Comparison of ENCODE assay signal across 15 cellular contexts in the genomic region with DNA sequence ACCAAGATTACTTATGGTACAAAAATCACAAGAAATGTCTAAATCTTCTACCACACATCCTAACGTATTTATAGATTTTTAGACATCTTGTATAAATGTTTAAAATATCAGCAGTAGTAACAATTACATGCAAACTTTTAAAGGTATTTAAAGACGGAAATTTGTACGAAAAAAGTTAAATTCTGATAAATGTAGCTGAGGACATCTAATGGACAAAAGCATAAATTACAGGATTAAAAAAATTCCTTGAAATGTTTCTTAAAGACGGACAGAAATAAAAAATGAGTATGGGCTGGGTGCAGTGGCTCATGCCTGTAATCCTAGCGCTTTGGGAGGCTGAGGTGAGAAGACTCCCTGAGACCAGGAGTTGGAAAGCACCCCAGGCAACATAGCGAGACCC. TPM values are rescaled to one million over a fixed set of nuclear protein-coding genes. Genes with fewer than 3 reads are reported as not detected.
DNase-seq lines count a peak whose midpoint lies in the region; ATAC-seq and TF ChIP-seq lines count a peak whose summit lies in the region.
"Had no signal": no experiment of that assay in that cellular context is flagged by ENCODE, and none has a peak within 500 bp of the region (broad histone marks: within the 10 kb centered on the region; RNA-seq: fewer than 3 reads in every experiment).

No MANE protein-coding gene starts in this region.

- H3K4me1 Mint-ChIP-seq in Caco-2 (ENCODE audit: low read depth, unreplicated experiment), result no peaks in the 10 kb centered on the region

- intact Hi-C loops in Caco-2 (cut with micrococcal nuclease; ENCODE audit: unreplicated experiment), result loop anchor here (1.0 to 2.0 kb wide), 2 partner anchors 252 to 256 kb away; no protein-coding TSS in a partner anchor

- no peak overlapping the region for H3K4me3 Mint-ChIP-seq in Caco-2 (ENCODE audit: unreplicated experiment)

- H3K36me3 ChIP-seq in Caco-2 (ENCODE audit: control insufficient read depth, insufficient read depth, low read length) (no peaks in the 10 kb centered on the region; the same call in 1 of the 2 replicates), kidney epithelial cell (ENCODE audit: control insufficient read depth, insufficient read depth, low read length) (no peaks in the 10 kb centered on the region)

- no peak overlapping the region for H3K27ac Mint-ChIP-seq in Caco-2 (ENCODE audit: unreplicated experiment)

- BruUV-seq in Caco-2 (replicated peaks; lab: Mats Ljungman, UMichigan), result no TSS peak

- CTCF ChIA-PET in Caco-2 (lab: Charles Lee), result interaction anchor here (0.5 to 1.2 kb wide), 2 partner anchors 229 to 252 kb away, joined by 3 to 4 read pairs; a partner anchor contains a TSS

- H3K4me1 ChIP-seq in Caco-2, result no peaks in the 10 kb centered on the region

- H3K9me3 Mint-ChIP-seq in Caco-2 (ENCODE audit: unreplicated experiment), result peaks cover 2% of the 10 kb centered on the region

- H3K4me3 ChIP-seq in Caco-2 (ENCODE audit: low read depth, low read length), result no peak overlapping the region
- H3K4me3 ChIP-seq in kidney epithelial cell (ENCODE audit: low read depth, low read length), result no peak overlapping the region

- TF ChIP-seq CTCF in Caco-2 (IDR thresholded peaks at IDR 0.05; ENCODE audit: insufficient read depth in 1 of 2, low read depth in 1 of 2, low read length in 1 of 2, severe bottlenecking in 1 of 2, unreplicated experiment in 1 of 2), result peak; percentile 20
- peak; percentile 15 for TF ChIP-seq CTCF in kidney epithelial cell (IDR thresholded peaks at IDR 0.05; ENCODE audit: insufficient read depth, low read length, poor library complexity, severe bottlenecking)

- H3K27me3 Mint-ChIP-seq in Caco-2 (ENCODE audit: insufficient read depth, unreplicated experiment), result no peaks in the 10 kb centered on the region

- H3K36me3 Mint-ChIP-seq in Caco-2 (ENCODE audit: insufficient read depth, unreplicated experiment), result peaks cover 12% of the 10 kb centered on the region

- no peak for DNase-seq in Caco-2
- peak; percentile 7 for DNase-seq in HT1080 (ENCODE audit: low read depth)
- DNase-seq in astrocyte of the hippocampus (ENCODE audit: low read depth, low spot score), result peak; percentile 9
- no peak for DNase-seq in kidney epithelial cell (ENCODE audit: low read depth)
- DNase-seq in stimulated activated CD8-positive, alpha-beta memory T cell treated with anti-CD3 and anti-CD28 coated beads, Interleukin-4, amount 100 ng/mL, for 48 hours, result no peak
- DNase-seq in NCI-H510A treated with DMSO at 0.1 percent for 48 hours (lab: John Stamatoyannopoulos, UW), result no peak
- DNase-seq: anterior cingulate cortex; COR-L47; NCI-H446; stimulated activated CD4-positive, alpha-beta T cell treated with anti-CD3 and anti-CD28 coated beads, Interleukin-4, amount 100 ng/mL, for 1 hour; T-helper 1 cell had no signal

- POLR2A ChIA-PET in Caco-2 (lab: Charles Lee), result no interaction called here

- no peaks in the 10 kb centered on the region for H3K27me3 ChIP-seq in Caco-2 (replicated peaks; ENCODE audit: control insufficient read depth, insufficient read depth, low read length)
- H3K27me3 ChIP-seq in kidney epithelial cell (ENCODE audit: control insufficient read depth, insufficient read depth, low read length), result no peaks in the 10 kb centered on the region
- H3K27me3 ChIP-seq: neutrophil had no signal

- no peaks in the 10 kb centered on the region for H3K9me3 ChIP-seq in Caco-2
- H3K9me3 ChIP-seq: neutrophil had no signal

- ATAC-seq in HG02763 (IDR thresholded peaks at IDR 0.05; ENCODE audit: unreplicated experiment) (no peak), GM19351 (IDR thresholded peaks at IDR 0.05; ENCODE audit: unreplicated experiment) (no peak)
- ATAC-seq: esophagus mucosa had no signal

RNA-seq across cellular contexts. Expression of a gene that starts 15.8 kb away (rescaled TPM):
- total RNA-seq in Caco-2 (2022), result 18.3 and 19.8 TPM in 2 replicates
- total RNA-seq in HT1080 (2014; rRNA removed; shearing (Covaris generic)), result 9.2 and 12.0 TPM in 2 replicates
- 11.4 TPM in 2 replicates for polyA plus RNA-seq in HT1080 (2015; cell fraction: cytosol; rRNA removed)
- 7.2 and 10.0 TPM in 2 replicates for polyA plus RNA-seq in HT1080 (2015; cell fraction: nucleus; rRNA removed)
- total RNA-seq in kidney epithelial cell, result 29.2 and 30.4 TPM in 2 replicates

RNA-seq across cellular contexts. Expression of a gene that starts 16.0 kb away (rescaled TPM):
- 57.9 and 60.8 TPM in 2 replicates for total RNA-seq in Caco-2 (2022)
- 45.8 and 51.9 TPM in 2 replicates for total RNA-seq in HT1080 (2014; rRNA removed; shearing (Covaris generic))
- polyA plus RNA-seq in HT1080 (2015; cell fraction: cytosol; rRNA removed), result 48.1 and 49.0 TPM in 2 replicates
- 10.0 and 19.5 TPM in 2 replicates for polyA plus RNA-seq in HT1080 (2015; cell fraction: nucleus; rRNA removed)
- total RNA-seq in kidney epithelial cell, result 41.3 and 49.0 TPM in 2 replicates

Comparison
In these comparisons a context has a peak if more than half of its experiments do, and no peak if none do; other contexts are left out.
1. DNase-seq: peak in HT1080 (single experiment) and astrocyte of the hippocampus (single experiment); none in Caco-2 (0 of 2), kidney epithelial cell (single experiment), stimulated activated CD8-positive, alpha-beta memory T cell treated with anti-CD3 and anti-CD28 coated beads, Interleukin-4, amount 100 ng/mL, for 48 hours (single experiment) and NCI-H510A treated with DMSO at 0.1 percent for 48 hours (single experiment).